9 cellular contexts compared by ENCODE assay signal in genomic region chr3:23809294-23809693, GRCh38. TPM values are rescaled to one million over a fixed set of nuclear protein-coding genes. Genes with fewer than 3 reads are reported as not detected.
DNase-seq lines count a peak whose midpoint lies in the region; ATAC-seq and TF ChIP-seq lines count a peak whose summit lies in the region.
"Had no signal": no experiment of that assay in that cellular context is flagged by ENCODE, and none has a peak within 500 bp of the region (broad histone marks: within the 10 kb centered on the region; RNA-seq: fewer than 3 reads in every experiment).

No MANE protein-coding gene starts in this region.

- H3K4me1 Mint-ChIP-seq in activated CD4-positive, alpha-beta T cell treated with anti-CD3 and anti-CD28 coated beads, Interleukin-2, amount 10 ng/mL, durations not matched to agents 7 days and 5 days, result peaks cover 59% of the 10 kb centered on the region

- H3K9me2 ChIP-seq in OCI-LY7 (ENCODE audit: insufficient read depth, low read length), result no peaks in the 10 kb centered on the region

- peaks cover 13% of the 10 kb centered on the region for H3K27me3 Mint-ChIP-seq in activated CD4-positive, alpha-beta T cell treated with anti-CD3 and anti-CD28 coated beads, Interleukin-2, amount 10 ng/mL, durations not matched to agents 7 days and 5 days

- H3K9me3 ChIP-seq in OCI-LY7 (ENCODE audit: low read length) (no peaks in the 10 kb centered on the region), stomach smooth muscle (ENCODE audit: control insufficient read depth in 2 of 2, low read length in 2 of 2) (no peaks in the 10 kb centered on the region)

- peaks cover 74% of the 10 kb centered on the region; the same call in 1 of the 2 replicates for H3K79me2 ChIP-seq in OCI-LY7 (ENCODE audit: insufficient read depth, low read depth, low read length)

- no peak for ATAC-seq in GM19023 (IDR thresholded peaks at IDR 0.05; ENCODE audit: unreplicated experiment)
- ATAC-seq in GM19324 (IDR thresholded peaks at IDR 0.05; ENCODE audit: low FRiP score, unreplicated experiment), result no peak

- H2AFZ ChIP-seq in OCI-LY7 (ENCODE audit: low read length), result no peak overlapping the region

- intact Hi-C loops in OCI-LY7 (cut with micrococcal nuclease; ENCODE audit: unreplicated experiment), result loop anchor here (2.0 to 10.0 kb wide), 7 partner anchors 58 to 884 kb away; partner anchors contain the start of genes NKIRAS1, NR1D2, RPL15 and UBE2E2

- peaks cover 23% of the 10 kb centered on the region; the same call in 1 of the 2 replicates for H4K20me1 ChIP-seq in OCI-LY7 (ENCODE audit: insufficient read depth, low read length)

- no peaks in the 10 kb centered on the region for H3K27me3 ChIP-seq in stomach smooth muscle (ENCODE audit: control insufficient read depth in 1 of 2, insufficient read depth in 2 of 2, low read length in 2 of 2)

- peaks cover 42% of the 10 kb centered on the region for H3K36me3 Mint-ChIP-seq in activated CD4-positive, alpha-beta T cell treated with anti-CD3 and anti-CD28 coated beads, Interleukin-2, amount 10 ng/mL, durations not matched to agents 7 days and 5 days (ENCODE audit: low read depth)

- BruUV-seq in OCI-LY7 (replicated peaks; lab: Mats Ljungman, UMichigan), result no TSS peak

- peak overlapping the region; percentile 70 for H3K4me2 ChIP-seq in OCI-LY7 (ENCODE audit: low read length)

- H3K4me3 Mint-ChIP-seq in activated CD4-positive, alpha-beta T cell treated with anti-CD3 and anti-CD28 coated beads, Interleukin-2, amount 10 ng/mL, durations not matched to agents 7 days and 5 days, result peak overlapping the region; percentile 93

- H3K4me1 ChIP-seq in OCI-LY7 (ENCODE audit: insufficient read depth, low read length, poor library complexity, severe bottlenecking), result peaks cover 60% of the 10 kb centered on the region
- peaks cover 23% of the 10 kb centered on the region for H3K4me1 ChIP-seq in stomach smooth muscle (ENCODE audit: control insufficient read depth, insufficient read depth, low read length)

- no peak overlapping the region for H3K9ac ChIP-seq in stomach smooth muscle (ENCODE audit: low read length in 2 of 2)

- H3K36me3 ChIP-seq in OCI-LY7 (ENCODE audit: insufficient read depth, low read length) (peaks cover 53% of the 10 kb centered on the region), stomach smooth muscle (ENCODE audit: control insufficient read depth in 2 of 2, insufficient read depth in 2 of 2, low read length in 2 of 2) (no peaks in the 10 kb centered on the region)

- H3K4me3 ChIP-seq in OCI-LY7 (ENCODE audit: low read depth, low read length, poor library complexity, severe bottlenecking) (peak overlapping the region; percentile 85), stomach smooth muscle (ENCODE audit: low read length in 2 of 2) (peak overlapping the region; percentile 23 to 27)

- DNase-seq in activated CD4-positive, alpha-beta T cell treated with anti-CD3 and anti-CD28 coated beads, Interleukin-2, amount 10 ng/mL, durations not matched to agents 7 days and 5 days, result no peak
- no peak for DNase-seq in activated CD4-positive, alpha-beta T cell treated with anti-CD3 and anti-CD28 coated beads, Interleukin-2, amount 50 U/mL, for 1 hour
- DNase-seq in OCI-LY7 (ENCODE audit: low spot score) (no peak), epithelial cell of prostate (ENCODE audit: low read depth, low spot score) (no peak), ecto neural progenitor cell (ENCODE audit: low spot score) (no peak)
- DNase-seq: activated CD4-positive, alpha-beta T cell treated with anti-CD3 and anti-CD28 coated beads for 48 hours had no signal

- TF ChIP-seq CTCF in OCI-LY7 (conservative IDR thresholded peaks at IDR 0.05; ENCODE audit: low read length), result no peak

- H3K27ac Mint-ChIP-seq in activated CD4-positive, alpha-beta T cell treated with anti-CD3 and anti-CD28 coated beads, Interleukin-2, amount 10 ng/mL, durations not matched to agents 7 days and 5 days, result peak overlapping the region; percentile 99

- POLR2A ChIA-PET in activated CD4-positive, alpha-beta T cell treated with anti-CD3 and anti-CD28 coated beads, Interleukin-2, amount 10 ng/mL, durations not matched to agents 7 days and 5 days (lab: Charles Lee), result interaction anchor here (0.7 kb wide), 1 partner anchor 79 kb away, joined by 4 read pairs; no protein-coding TSS in a partner anchor
- POLR2A ChIA-PET in OCI-LY7 (lab: Charles Lee), result interaction anchor here (0.6 to 2.3 kb wide), 10 partner anchors 10 to 160 kb away, joined by 3 to 10 read pairs (median 4); partner anchors contain the start of genes NKIRAS1 and RPL15

- no peak overlapping the region for H3K27ac ChIP-seq in OCI-LY7 (ENCODE audit: low read depth, low read length, poor library complexity, severe bottlenecking)
- peak overlapping the region; percentile 73 for H3K27ac ChIP-seq in epithelial cell of prostate
- peak overlapping the region; percentile 84 for H3K27ac ChIP-seq in stomach smooth muscle (ENCODE audit: low read length)

- CTCF ChIA-PET in activated CD4-positive, alpha-beta T cell treated with anti-CD3 and anti-CD28 coated beads, Interleukin-2, amount 10 ng/mL, durations not matched to agents 7 days and 5 days (lab: Charles Lee), result interaction anchor here (1.0 kb wide), 1 partner anchor 37 kb away, joined by 3 read pairs; no protein-coding TSS in a partner anchor
- CTCF ChIA-PET in OCI-LY7 (lab: Charles Lee; ENCODE audit: unreplicated experiment), result no interaction called here

- H3K9me3 Mint-ChIP-seq in activated CD4-positive, alpha-beta T cell treated with anti-CD3 and anti-CD28 coated beads, Interleukin-2, amount 10 ng/mL, durations not matched to agents 7 days and 5 days, result no peaks in the 10 kb centered on the region

RNA-seq across cellular contexts. Expression of gene UBE2E1, which starts 3.5 kb away (rescaled TPM):
- 10 to 100 TPM; 65.5 to 66.1 TPM for total RNA-seq in activated CD4-positive, alpha-beta T cell treated with anti-CD3 and anti-CD28 coated beads, Interleukin-2, amount 10 ng/mL, durations not matched to agents 7 days and 5 days
- 96.7 and 126 TPM in 2 replicates for total RNA-seq in OCI-LY7 (2014; rRNA removed; shearing (Covaris generic))
- 142 and 167 TPM in 2 replicates for total RNA-seq in OCI-LY7 (2022)
